10 cellular contexts compared by ENCODE assay signal in genomic region chr9:9003184-9003583, GRCh38.
A peak's percentile ranks its signal among the peaks of the same experiment; 100 is the strongest.
DNase-seq lines count a peak whose midpoint lies in the region; ATAC-seq and TF ChIP-seq lines count a peak whose summit lies in the region.
"Had no signal": no experiment of that assay in that cellular context is flagged by ENCODE, and none has a peak within 500 bp of the region (broad histone marks: within the 10 kb centered on the region; RNA-seq: fewer than 3 reads in every experiment).

No MANE protein-coding gene starts in this region.

- TF ChIP-seq CTCF in C4-2B (conservative IDR thresholded peaks at IDR 0.05) = peak; percentile 16; the same call in 1 of the 2 replicates

- no peak for ATAC-seq in HG03159 (IDR thresholded peaks at IDR 0.05; ENCODE audit: unreplicated experiment)
- ATAC-seq in HG03025 (IDR thresholded peaks at IDR 0.05; ENCODE audit: low FRiP score, unreplicated experiment) = no peak

- peak; percentile 20 for DNase-seq in NCI-H1105 treated with DMSO at 0.1 percent for 48 hours (lab: John Stamatoyannopoulos, UW)
- DNase-seq in astrocyte of the hippocampus (ENCODE audit: low read depth, low spot score) = peak; percentile 61
- peak; percentile 27 for DNase-seq in kidney glomerular epithelial cell (lab: John Stamatoyannopoulos, UW)
- no peak for DNase-seq in occipital lobe (lab: John Stamatoyannopoulos, UW)
- no peak for DNase-seq in CD1c-positive myeloid dendritic cell (ENCODE audit: extremely low spot score)
- DNase-seq: CD4-positive, CD25-positive, alpha-beta regulatory T cell; NCI-H510A treated with DMSO at 0.1 percent for 48 hours had no signal

- no peak overlapping the region for H3K27ac ChIP-seq in C4-2B

Comparison
In these comparisons a context has a peak if more than half of its experiments do, and no peak if none do; other contexts are left out.
1. DNase-seq: peak in NCI-H1105 treated with DMSO at 0.1 percent for 48 hours (single experiment), astrocyte of the hippocampus (single experiment) and kidney glomerular epithelial cell (single experiment); none in occipital lobe (single experiment) and CD1c-positive myeloid dendritic cell (single experiment).